In genomic region chr10:130884456-130884855, GRCh38 we compare ENCODE assay signal across 33 cellular contexts.
"Had no signal": no experiment of that assay in that cellular context is flagged by ENCODE, and none has a peak within 500 bp of the region (broad histone marks: within the 10 kb centered on the region; RNA-seq: fewer than 3 reads in every experiment).

No MANE protein-coding gene starts in this region.

- H3K4me2 ChIP-seq: PC-9 had no signal

- H3K27ac ChIP-seq: brain microvascular endothelial cell, PC-9, RWPE1, WERI-Rb-1 had no signal

- H3K36me3 ChIP-seq: brain microvascular endothelial cell, WERI-Rb-1 had no signal

- ATAC-seq: activated CD8-positive, alpha-beta memory T cell treated with anti-CD3 and anti-CD28 coated beads, Interleukin-2, amount 10 ng/mL, durations not matched to agents 7 days and 5 days; activated naive CD8-positive, alpha-beta T cell treated with anti-CD3 and anti-CD28 coated beads, Interleukin-2, amount 50 U/mL, for 24 hours; activated T-cell treated with anti-CD3 and anti-CD28 coated beads, Interleukin-2, amount 50 U/mL, for 72 hours; activated T-helper 17 cell treated with anti-CD3 and anti-CD28 coated beads, Interleukin-2, amount 50 U/mL, for 72 hours; Right ventricle myocardium inferior had no signal

- DNase-seq: activated CD4-positive, alpha-beta memory T cell treated with anti-CD3 and anti-CD28 coated beads, Interleukin-2, amount 10 ng/mL, durations not matched to agents 7 days and 5 days; activated CD4-positive, alpha-beta T cell treated with anti-CD3 and anti-CD28 coated beads for 1 hour; activated CD4-positive, alpha-beta T cell treated with anti-CD3 and anti-CD28 coated beads for 48 hours; activated CD4-positive, CD25-positive, alpha-beta regulatory T cell; activated CD8-positive, alpha-beta memory T cell treated with anti-CD3 and anti-CD28 coated beads for 24 hours; activated CD8-positive, alpha-beta memory T cell treated with anti-CD3 and anti-CD28 coated beads, Interleukin-2, amount 10 ng/mL, durations not matched to agents 7 days and 5 days; activated CD8-positive, alpha-beta memory T cell treated with anti-CD3 and anti-CD28 coated beads, Interleukin-2, amount 50 U/mL, for 48 hours; activated naive CD4-positive, alpha-beta T cell treated with anti-CD3 and anti-CD28 coated beads, Interleukin-2, amount 10 ng/mL, durations not matched to agents 7 days and 5 days; activated naive CD8-positive, alpha-beta T cell treated with anti-CD3 and anti-CD28 coated beads, Interleukin-2, amount 50 U/mL, for 24 hours; activated T-cell treated with anti-CD3 and anti-CD28 coated beads, Interleukin-2, amount 50 U/mL, for 72 hours; brain microvascular endothelial cell; central memory CD4-positive, alpha-beta T cell; Karpas-422; NCI-H1105; NCI-H1417 treated with DMSO at 0.1 percent for 48 hours; NCI-H187 treated with DMSO at 0.1 percent for 48 hours; NCI-H2081; NCI-H2171 treated with DMSO at 0.1 percent for 48 hours; NCI-H2227 treated with DMSO at 0.1 percent for 48 hours; NCI-H446; NCI-H524; NCI-H69; NCI-H82; NK-92 treated with Interleukin-12 subunit alpha and Interleukin-12 subunit beta, amount 100 ng/mL, for 24 hours; PC-9; SW 1271; T-helper 1 cell; T-helper 2 cell; T-helper 9 cell; WERI-Rb-1 had no signal

- H3K27me3 ChIP-seq: brain microvascular endothelial cell had no signal

- H3K4me3 ChIP-seq: PC-9 had no signal
